Comparison of ENCODE assay signal across 9 cellular contexts in genomic region chr20:36214684-36215256, GRCh38.
DNase-seq lines count a peak whose midpoint lies in the region; ATAC-seq, FAIRE-seq and TF ChIP-seq lines count a peak whose summit lies in the region.
"Had no signal": no experiment of that assay in that cellular context is flagged by ENCODE, and none has a peak within 500 bp of the region (broad histone marks: within the 10 kb centered on the region; RNA-seq: fewer than 3 reads in every experiment).

No MANE protein-coding gene starts in this region.

- peak; percentile 81 for TF ChIP-seq CTCF in RWPE1 (conservative IDR thresholded peaks at IDR 0.05; ENCODE audit: low read depth)

- peak; percentile 31 for DNase-seq in COLO829 (ENCODE audit: low spot score)
- DNase-seq in GM19240 (ENCODE audit: insufficient read length, low spot score) = peak; percentile 46
- DNase-seq in RWPE1 (ENCODE audit: low spot score) = peak; percentile 73
- DNase-seq in germinal center (ENCODE audit: low spot score) = peak; percentile 28
- peak; percentile 57 for DNase-seq in urothelium cell line (ENCODE audit: low spot score)
- DNase-seq in T-helper 9 cell = no peak
- DNase-seq in effector memory CD8-positive, alpha-beta T cell = no peak

- POLR2A ChIA-PET in RWPE1 (lab: Yijun Ruan, JAX; ENCODE audit: low non-redundant PET) = no interaction called here

- H3K27ac ChIP-seq in RWPE1 = no peak overlapping the region
- H3K27ac ChIP-seq: SJSA1 had no signal

- CTCF ChIA-PET in RWPE1 (lab: Yijun Ruan, JAX) = interaction anchor here (2.4 to 6.7 kb wide), 4 partner anchors 12 to 225 kb away, joined by 11 to 50 read pairs (median 19); no protein-coding TSS in a partner anchor

- H3K4me3 Mint-ChIP-seq in effector memory CD8-positive, alpha-beta T cell = no peak overlapping the region

- peak; percentile 56 for FAIRE-seq in urothelium cell line (lab: Jason Lieb, UNC)

- no peak overlapping the region for H3K27ac Mint-ChIP-seq in effector memory CD8-positive, alpha-beta T cell

- H3K4me1 Mint-ChIP-seq in effector memory CD8-positive, alpha-beta T cell (ENCODE audit: low read depth in 2 of 2) = no peaks in the 10 kb centered on the region

- peaks cover 19 to 37% of the 10 kb centered on the region in 2 donors for H3K27me3 Mint-ChIP-seq in effector memory CD8-positive, alpha-beta T cell

- peaks cover 2% of the 10 kb centered on the region for H3K36me3 Mint-ChIP-seq in effector memory CD8-positive, alpha-beta T cell (ENCODE audit: insufficient read depth)

- H3K9me3 Mint-ChIP-seq in effector memory CD8-positive, alpha-beta T cell = no peaks in the 10 kb centered on the region

- no peak for ATAC-seq in effector memory CD8-positive, alpha-beta T cell (replicated peaks)
- no peak for ATAC-seq in HG02938 (IDR thresholded peaks at IDR 0.05; ENCODE audit: unreplicated experiment)

Comparison
In these comparisons a context has a peak if more than half of its experiments do, and no peak if none do; other contexts are left out.
1. DNase-seq: peak in COLO829 (single experiment), GM19240 (single experiment), RWPE1 (single experiment), germinal center (single experiment) and urothelium cell line (single experiment); none in T-helper 9 cell (single experiment) and effector memory CD8-positive, alpha-beta T cell (0 of 3).